Comparison of ENCODE assay signal across 29 cellular contexts in the genomic region with DNA sequence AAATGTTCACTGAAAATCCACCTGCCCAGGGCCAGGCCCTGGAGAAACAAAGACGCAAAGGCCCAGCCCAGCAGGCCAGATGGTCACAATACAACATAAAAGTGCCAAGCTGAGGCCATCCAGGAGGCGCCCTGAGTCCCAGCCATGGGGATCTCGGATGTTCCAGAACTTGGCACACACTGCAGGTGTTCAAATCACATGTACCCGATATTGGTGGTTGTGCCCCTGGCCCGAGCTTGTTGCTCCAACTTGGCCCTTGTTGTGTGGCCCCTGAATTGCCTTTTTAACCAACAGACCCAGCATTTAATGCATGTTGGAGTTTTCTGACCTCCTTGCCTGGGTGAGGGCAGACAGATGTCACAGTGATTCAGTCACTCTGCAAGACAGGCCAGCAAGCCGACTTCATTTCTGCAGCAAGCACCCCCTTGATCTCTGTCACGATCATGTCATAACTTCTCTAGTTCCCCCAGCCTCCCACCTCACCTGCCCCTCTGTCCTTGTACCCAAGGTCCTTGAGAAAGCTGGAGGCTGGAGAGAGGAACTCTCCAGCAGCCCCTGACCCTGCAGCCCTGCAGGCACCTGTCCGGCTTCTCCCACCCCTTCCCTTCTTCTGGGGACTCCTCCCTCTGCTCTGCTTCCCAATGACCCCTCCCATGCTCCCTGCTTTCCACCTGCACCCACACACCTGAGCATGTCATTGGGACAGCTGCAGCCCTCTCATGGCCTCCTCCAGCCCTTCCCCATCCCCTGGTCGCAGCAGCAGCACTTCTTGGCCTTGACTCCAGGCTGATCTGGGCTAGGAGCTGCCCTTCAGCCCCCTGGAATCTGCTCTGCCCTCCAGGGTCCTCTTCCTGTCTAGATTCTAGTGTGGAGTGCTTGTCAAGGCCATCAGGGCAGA. TPM values are rescaled to one million over a fixed set of nuclear protein-coding genes. Genes with fewer than 3 reads are reported as not detected.
DNase-seq lines count a peak whose midpoint lies in the region; ATAC-seq, FAIRE-seq and TF ChIP-seq lines count a peak whose summit lies in the region.
"Had no signal": no experiment of that assay in that cellular context is flagged by ENCODE, and none has a peak within 500 bp of the region (broad histone marks: within the 10 kb centered on the region; RNA-seq: fewer than 3 reads in every experiment).

No MANE protein-coding gene starts in this region.

- TF ChIP-seq CTCF in HepG2 (CRISPR knock-in tag; IDR thresholded peaks at IDR 0.05) (no peak), RWPE1 (conservative IDR thresholded peaks at IDR 0.05; ENCODE audit: low read depth) (no peak)

- DNase-seq in cardiac septum (ENCODE audit: low spot score) = peak; percentile 58
- DNase-seq in left ventricle myocardium superior = no peak
- no peak for DNase-seq in HepG2 (ENCODE audit: low spot score)
- no peak for DNase-seq in activated CD4-positive, CD25-positive, alpha-beta regulatory T cell (lab: John Stamatoyannopoulos, UW)
- no peak for DNase-seq in NCI-H146 (lab: John Stamatoyannopoulos, UW)
- DNase-seq in NOMO-1 treated with dmso at 0.1 percent for 144 hours (lab: John Stamatoyannopoulos, UW; ENCODE audit: unreplicated experiment) = no peak
- no peak for DNase-seq in RWPE1 (ENCODE audit: low spot score)
- DNase-seq: AML-193; C1 segment of cervical spinal cord; Calu3; CD8-positive, alpha-beta memory T cell; DMS153; GM23248; HCEC 1CT; Karpas-422; NCI-H1417; NCI-H187; NCI-H446; NCI-H526 treated with DMSO at 0.1 percent for 48 hours; Right ventricle myocardium superior had no signal

- POLR2A ChIA-PET in HepG2 (lab: Yijun Ruan, JAX) (no interaction called here), RWPE1 (lab: Yijun Ruan, JAX; ENCODE audit: low non-redundant PET) (no interaction called here)

- peaks cover 26% of the 10 kb centered on the region for H3K27me3 Mint-ChIP-seq in stimulated activated memory B cell treated with anti-CD40 and anti-IgM and Interleukin-4, amounts not matched to agents 10 μg/mL and 1 μg/mL and 100 μg/mL, for 72 hours

- CTCF ChIA-PET in HepG2 (lab: Yijun Ruan, JAX; ENCODE audit: low intra/inter-chr PET ratio, low total read pairs) (no interaction called here), RWPE1 (lab: Yijun Ruan, JAX) (interaction anchor here (0.6 to 0.7 kb wide), 2 partner anchors 8 to 133 kb away, joined by 3 to 4 read pairs; no protein-coding TSS in a partner anchor)

- no peaks in the 10 kb centered on the region for H4K20me1 ChIP-seq in HepG2 (ENCODE audit: insufficient read depth, low read length)

- intact Hi-C loops in cardiac septum (cut with DNase I) = no loop called here
- intact Hi-C loops in left ventricle myocardium superior (cut with micrococcal nuclease) = no loop called here
- intact Hi-C loops in HepG2 (cut with micrococcal nuclease; ENCODE audit: unreplicated experiment) = no loop called here

- H3K4me1 ChIP-seq in HepG2 (ENCODE audit: insufficient read depth, low read length) = no peaks in the 10 kb centered on the region

- peaks cover 5% of the 10 kb centered on the region for H3K4me1 Mint-ChIP-seq in stimulated activated memory B cell treated with anti-CD40 and anti-IgM and Interleukin-4, amounts not matched to agents 10 μg/mL and 1 μg/mL and 100 μg/mL, for 72 hours
- H3K4me1 Mint-ChIP-seq: CD8-positive, alpha-beta memory T cell; IgD-negative memory B cell had no signal

- TF ChIP-seq EP300 in HepG2 (IDR thresholded peaks at IDR 0.05; ENCODE audit: low read depth in 2 of 2, low read length in 2 of 2) (no peak), HepG2 (CRISPR knock-in tag; IDR thresholded peaks at IDR 0.05; ENCODE audit: borderline replicate concordance) (no peak)

- 94% methylated on average over 9 of the region's 9 CpGs for WGBS in HepG2 (ENCODE audit: low lambda C conversion rate)

- no peak overlapping the region for H3K4me3 ChIP-seq in HepG2 (replicated peaks in 1 of 3; ENCODE audit: insufficient read depth in 1 of 3, low read depth in 2 of 3, low read length in 3 of 3)
- H3K4me3 ChIP-seq: GM23248 had no signal

- BruUV-seq in HepG2 (replicated peaks; lab: Mats Ljungman, UMichigan) = no TSS peak

- peaks cover 5% of the 10 kb centered on the region for H3K36me3 Mint-ChIP-seq in stimulated activated memory B cell treated with anti-CD40 and anti-IgM and Interleukin-4, amounts not matched to agents 10 μg/mL and 1 μg/mL and 100 μg/mL, for 72 hours
- H3K36me3 Mint-ChIP-seq: CD8-positive, alpha-beta memory T cell had no signal

- no peaks in the 10 kb centered on the region for H3K9me3 Mint-ChIP-seq in stimulated activated memory B cell treated with anti-CD40 and anti-IgM and Interleukin-4, amounts not matched to agents 10 μg/mL and 1 μg/mL and 100 μg/mL, for 72 hours
- H3K9me3 Mint-ChIP-seq: CD8-positive, alpha-beta memory T cell; IgD-negative memory B cell had no signal

- H3K27me3 ChIP-seq in HepG2 (ENCODE audit: control insufficient read depth in 1 of 2, insufficient read depth in 2 of 2, low read length in 2 of 2) = no peaks in the 10 kb centered on the region

- TF ChIP-seq POLR2A in HepG2 (IDR thresholded peaks at IDR 0.05; ENCODE audit: insufficient read depth in 1 of 2, low read depth in 2 of 2, low read length in 2 of 2) = no peak

- peaks cover 0 to 7% of the 10 kb centered on the region in 2 experiments; a peak in 1 of 5 replicates for H3K36me3 ChIP-seq in HepG2 (replicated peaks in 1 of 2; ENCODE audit: control insufficient read depth in 1 of 2, insufficient read depth in 2 of 2, low read length in 2 of 2)

- no peak overlapping the region for H3K4me3 Mint-ChIP-seq in stimulated activated memory B cell treated with anti-CD40 and anti-IgM and Interleukin-4, amounts not matched to agents 10 μg/mL and 1 μg/mL and 100 μg/mL, for 72 hours
- H3K4me3 Mint-ChIP-seq: CD8-positive, alpha-beta memory T cell; IgD-negative memory B cell had no signal

- H3K9ac ChIP-seq in HepG2 (ENCODE audit: insufficient read depth, low read depth, low read length) = no peak overlapping the region
- H3K9ac ChIP-seq: GM23248 had no signal

- no peak for FAIRE-seq in HepG2 (lab: Jason Lieb, UNC)
- FAIRE-seq: G401.6, GM12892 had no signal

- no peak overlapping the region for H3K27ac ChIP-seq in HepG2 (ENCODE audit: extremely low read length, insufficient read depth, low read length)
- H3K27ac ChIP-seq in RWPE1 = no peak overlapping the region
- H3K27ac ChIP-seq: GM23248 had no signal

- no peak for TF ChIP-seq RAD21 in HepG2 (CRISPR knock-in tag; IDR thresholded peaks at IDR 0.05)

- H3K9me3 ChIP-seq in HepG2 (ENCODE audit: low read length) = no peaks in the 10 kb centered on the region

- no peaks in the 10 kb centered on the region for H3K79me2 ChIP-seq in HepG2 (ENCODE audit: insufficient read depth, low read length)

- H3K4me2 ChIP-seq in HepG2 (ENCODE audit: low read depth, low read length) = no peak overlapping the region

- H2AFZ ChIP-seq in HepG2 (ENCODE audit: low read length) = no peak overlapping the region
- H2AFZ ChIP-seq: GM23248 had no signal

- peak overlapping the region; percentile 11 for H3K27ac Mint-ChIP-seq in stimulated activated memory B cell treated with anti-CD40 and anti-IgM and Interleukin-4, amounts not matched to agents 10 μg/mL and 1 μg/mL and 100 μg/mL, for 72 hours
- H3K27ac Mint-ChIP-seq: CD8-positive, alpha-beta memory T cell had no signal

- in situ Hi-C loops in HepG2 (cut with HindIII; ENCODE audit: extremely low pct_ligation_motif_present, low pct_unique_long_range_greater_than_20kb) = no loop called here

- ATAC-seq in left ventricle myocardium superior = no peak
- no peak for ATAC-seq in HepG2
- ATAC-seq in stimulated activated memory B cell treated with anti-CD40 and anti-IgM and Interleukin-4, amounts not matched to agents 10 μg/mL and 1 μg/mL and 100 μg/mL, for 72 hours = no peak

RNA-seq across cellular contexts. Expression of gene NGEF, which starts 9.1 kb away (rescaled TPM):
- total RNA-seq in cardiac septum = 0.24 TPM
- not detected for total RNA-seq in left ventricle myocardium superior
- total RNA-seq in HepG2 (2016; rRNA removed; fragmentation: Illumina TruSeq; extraction: Trizol) = 11.8 and 14.4 TPM in 2 replicates
- 3.2 and 3.9 TPM in 2 replicates for total RNA-seq in HepG2 (2016; cell fraction: cytosol; rRNA removed; fragmentation: Illumina TruSeq; extraction: Trizol; ENCODE audit: low read depth)
- total RNA-seq in HepG2 (2016; cell fraction: insoluble cytoplasmic fraction; rRNA removed; fragmentation: Illumina TruSeq; extraction: Trizol) = 10.9 and 16.2 TPM in 2 replicates
- total RNA-seq in HepG2 (2016; cell fraction: membrane; rRNA removed; fragmentation: Illumina TruSeq; extraction: Trizol) = 5.7 and 5.8 TPM in 2 replicates
- 16.5 and 17.9 TPM in 2 replicates for total RNA-seq in HepG2 (2016; cell fraction: nucleus; rRNA removed; fragmentation: Illumina TruSeq; extraction: Trizol)
- polyA plus RNA-seq in HepG2 (2011; rRNA removed) = 36.9 and 40.7 TPM in 2 replicates
- polyA plus RNA-seq in HepG2 (2011; cell fraction: cytosol; rRNA removed) = 12.8 and 15.9 TPM in 2 replicates
- 96.4 and 108 TPM in 2 replicates for polyA plus RNA-seq in HepG2 (2011; cell fraction: nucleus; rRNA removed)
- polyA plus RNA-seq in HepG2 (2012) = 22.1 and 22.9 TPM in 2 replicates
- 1.4 TPM in 2 replicates for polyA plus RNA-seq in HepG2 (2016; cell fraction: cytosol; fragmentation: Illumina TruSeq; extraction: Trizol; ENCODE audit: low read depth)
- 9.8 and 12.7 TPM in 2 replicates for polyA plus RNA-seq in HepG2 (2016; cell fraction: insoluble cytoplasmic fraction; fragmentation: Illumina TruSeq; extraction: Trizol; ENCODE audit: low read depth)
- polyA plus RNA-seq in HepG2 (2016; cell fraction: membrane; fragmentation: Illumina TruSeq; extraction: Trizol; ENCODE audit: low read depth) = 2.8 and 3.2 TPM in 2 replicates
- polyA plus RNA-seq in HepG2 (2016; cell fraction: nucleus; fragmentation: Illumina TruSeq; extraction: Trizol; ENCODE audit: insufficient read depth, low read depth) = 29.2 and 34.3 TPM in 2 replicates
- 0.44 and 113 TPM in 2 replicates for polyA minus RNA-seq in HepG2 (2011; rRNA and poly(A)+ RNA removed; ENCODE audit: low replicate concordance)
- 17.7 and 20.2 TPM in 2 replicates for polyA minus RNA-seq in HepG2 (2011; cell fraction: cytosol; rRNA and poly(A)+ RNA removed)
- polyA minus RNA-seq in HepG2 (2011; cell fraction: nucleus; rRNA and poly(A)+ RNA removed) = 26.9 and 31.6 TPM in 2 replicates
- total RNA-seq: Right ventricle myocardium superior, SK-MEL-5 had no signal
- polyA plus RNA-seq: CD8-positive, alpha-beta memory T cell; GM23248; IgD-negative memory B cell had no signal

RNA-seq across cellular contexts. Expression of gene NEU2, which starts 28.6 kb away (rescaled TPM):
- not detected for total RNA-seq in cardiac septum
- not detected for total RNA-seq in left ventricle myocardium superior
- not detected in 2 replicates for total RNA-seq in HepG2 (2016; rRNA removed; fragmentation: Illumina TruSeq; extraction: Trizol)
- total RNA-seq in HepG2 (2016; cell fraction: cytosol; rRNA removed; fragmentation: Illumina TruSeq; extraction: Trizol; ENCODE audit: low read depth) = not detected in 2 replicates
- not detected in 2 replicates for total RNA-seq in HepG2 (2016; cell fraction: insoluble cytoplasmic fraction; rRNA removed; fragmentation: Illumina TruSeq; extraction: Trizol)
- total RNA-seq in HepG2 (2016; cell fraction: membrane; rRNA removed; fragmentation: Illumina TruSeq; extraction: Trizol) = not detected in 2 replicates
- not detected in 2 replicates for total RNA-seq in HepG2 (2016; cell fraction: nucleus; rRNA removed; fragmentation: Illumina TruSeq; extraction: Trizol)
- not detected in 2 replicates for polyA plus RNA-seq in HepG2 (2011; rRNA removed)
- polyA plus RNA-seq in HepG2 (2011; cell fraction: cytosol; rRNA removed) = not detected in 2 replicates
- not detected in 2 replicates for polyA plus RNA-seq in HepG2 (2011; cell fraction: nucleus; rRNA removed)
- not detected in 2 replicates for polyA plus RNA-seq in HepG2 (2012)
- polyA plus RNA-seq in HepG2 (2016; cell fraction: cytosol; fragmentation: Illumina TruSeq; extraction: Trizol; ENCODE audit: low read depth) = not detected in 2 replicates
- polyA plus RNA-seq in HepG2 (2016; cell fraction: insoluble cytoplasmic fraction; fragmentation: Illumina TruSeq; extraction: Trizol; ENCODE audit: low read depth) = not detected in 2 replicates
- not detected in 2 replicates for polyA plus RNA-seq in HepG2 (2016; cell fraction: membrane; fragmentation: Illumina TruSeq; extraction: Trizol; ENCODE audit: low read depth)
- not detected in 2 replicates for polyA plus RNA-seq in HepG2 (2016; cell fraction: nucleus; fragmentation: Illumina TruSeq; extraction: Trizol; ENCODE audit: insufficient read depth, low read depth)
- polyA minus RNA-seq in HepG2 (2011; rRNA and poly(A)+ RNA removed; ENCODE audit: low replicate concordance) = not detected in 2 replicates
- not detected in 2 replicates for polyA minus RNA-seq in HepG2 (2011; cell fraction: cytosol; rRNA and poly(A)+ RNA removed)
- not detected in 2 replicates for polyA minus RNA-seq in HepG2 (2011; cell fraction: nucleus; rRNA and poly(A)+ RNA removed)
- total RNA-seq: A172; Calu3; CD8-positive, alpha-beta memory T cell; Daoy; GM23248; MCF 10A; Right ventricle myocardium superior; SK-MEL-5 had no signal
- polyA plus RNA-seq: AG04450; CD8-positive, alpha-beta memory T cell; GM23248; IgD-negative memory B cell had no signal

RNA-seq across cellular contexts. Expression of gene INPP5D, which starts 56.2 kb away (rescaled TPM):
- total RNA-seq in cardiac septum = 6.2 TPM
- 5.8 TPM for total RNA-seq in left ventricle myocardium superior
- 17.7 and 18.0 TPM in 2 replicates for total RNA-seq in HepG2 (2016; rRNA removed; fragmentation: Illumina TruSeq; extraction: Trizol)
- 4.6 and 5.5 TPM in 2 replicates for total RNA-seq in HepG2 (2016; cell fraction: cytosol; rRNA removed; fragmentation: Illumina TruSeq; extraction: Trizol; ENCODE audit: low read depth)
- total RNA-seq in HepG2 (2016; cell fraction: insoluble cytoplasmic fraction; rRNA removed; fragmentation: Illumina TruSeq; extraction: Trizol) = 15.5 and 19.4 TPM in 2 replicates
- 12.4 TPM in 2 replicates for total RNA-seq in HepG2 (2016; cell fraction: membrane; rRNA removed; fragmentation: Illumina TruSeq; extraction: Trizol)
- total RNA-seq in HepG2 (2016; cell fraction: nucleus; rRNA removed; fragmentation: Illumina TruSeq; extraction: Trizol) = 15.5 and 17.7 TPM in 2 replicates
- polyA plus RNA-seq in HepG2 (2011; rRNA removed) = 16.1 and 16.7 TPM in 2 replicates
- polyA plus RNA-seq in HepG2 (2011; cell fraction: cytosol; rRNA removed) = 7.7 and 8.6 TPM in 2 replicates
- 55.2 and 72.1 TPM in 2 replicates for polyA plus RNA-seq in HepG2 (2011; cell fraction: nucleus; rRNA removed)
- polyA plus RNA-seq in HepG2 (2012) = 36.4 and 42.1 TPM in 2 replicates
- 2.5 and 2.6 TPM in 2 replicates for polyA plus RNA-seq in HepG2 (2016; cell fraction: cytosol; fragmentation: Illumina TruSeq; extraction: Trizol; ENCODE audit: low read depth)
- polyA plus RNA-seq in HepG2 (2016; cell fraction: insoluble cytoplasmic fraction; fragmentation: Illumina TruSeq; extraction: Trizol; ENCODE audit: low read depth) = 16.3 and 21.7 TPM in 2 replicates
- polyA plus RNA-seq in HepG2 (2016; cell fraction: membrane; fragmentation: Illumina TruSeq; extraction: Trizol; ENCODE audit: low read depth) = 8.3 and 8.6 TPM in 2 replicates
- 28.7 and 30.7 TPM in 2 replicates for polyA plus RNA-seq in HepG2 (2016; cell fraction: nucleus; fragmentation: Illumina TruSeq; extraction: Trizol; ENCODE audit: insufficient read depth, low read depth)
- polyA minus RNA-seq in HepG2 (2011; rRNA and poly(A)+ RNA removed; ENCODE audit: low replicate concordance) = 0.09 and 29.9 TPM in 2 replicates
- 15.4 and 25.3 TPM in 2 replicates for polyA minus RNA-seq in HepG2 (2011; cell fraction: cytosol; rRNA and poly(A)+ RNA removed)
- 36.4 and 40.5 TPM in 2 replicates for polyA minus RNA-seq in HepG2 (2011; cell fraction: nucleus; rRNA and poly(A)+ RNA removed)
- total RNA-seq: Calu3, Daoy, GM23248 had no signal
